ENCODE assay signal across 25 cellular contexts in the genomic region with DNA sequence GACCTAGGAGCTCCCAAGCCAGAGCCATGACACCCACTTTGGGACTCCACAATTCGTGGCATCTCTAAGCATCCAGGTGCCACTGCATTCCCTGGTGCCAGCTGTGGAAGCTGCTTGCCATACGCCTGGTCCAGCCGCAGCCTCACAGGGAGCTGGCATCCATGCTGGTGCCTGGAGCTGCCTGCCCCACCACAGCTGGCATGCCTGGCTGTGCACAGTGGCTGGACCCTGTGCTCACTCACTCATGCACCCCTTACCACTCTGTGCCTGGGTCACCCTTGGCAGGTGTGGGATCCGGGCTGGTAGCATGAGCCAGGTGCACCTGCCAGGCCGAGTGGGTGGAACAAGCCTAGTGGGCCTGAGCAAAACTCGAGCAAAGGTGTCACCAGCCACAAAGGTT.
"Had no signal": no experiment of that assay in that cellular context is flagged by ENCODE, and none has a peak within 500 bp of the region (broad histone marks: within the 10 kb centered on the region; RNA-seq: fewer than 3 reads in every experiment).

No MANE protein-coding gene starts in this region.

- ATAC-seq: stimulated activated memory B cell treated with anti-CD40 and anti-IgM and Interleukin-4, amounts not matched to agents 10 μg/mL and 1 μg/mL and 100 μg/mL, for 72 hours; stimulated activated naive B cell treated with anti-CD40 and anti-IgM and Interleukin-4, amounts not matched to agents 10 μg/mL and 1 μg/mL and 100 μg/mL, for 72 hours; stimulated activated naive CD8-positive, alpha-beta T cell treated with anti-CD3 and anti-CD28 coated beads, Interleukin-15, amount 100 ng/mL, for 72 hours; stimulated activated naive CD8-positive, alpha-beta T cell treated with anti-CD3 and anti-CD28 coated beads, Interleukin-15, Interleukin-2, amounts not matched to agents 100 U/mL and 50 U/mL, for 24 hours; upper lobe of right lung had no signal

- H3K4me3 ChIP-seq: stomach, suprapubic skin, testis, thoracic aorta, tibial artery, tibial nerve, transverse colon, upper lobe of left lung, upper lobe of right lung, uterus, vagina had no signal

- H3K4me1 ChIP-seq: stomach, suprapubic skin, testis, tibial artery, tibial nerve, transverse colon, upper lobe of left lung, upper lobe of right lung, uterus, vagina had no signal

- H3K36me3 ChIP-seq: stomach, suprapubic skin, thoracic aorta, tibial artery, tibial nerve, transverse colon, upper lobe of left lung, upper lobe of right lung, uterus, vagina had no signal

- H3K27ac ChIP-seq: stomach, suprapubic skin, testis, thoracic aorta, tibial artery, tibial nerve, transverse colon, upper lobe of left lung, upper lobe of right lung, uterus, vagina had no signal

- DNase-seq: stimulated activated CD4-positive, alpha-beta T cell treated with anti-CD3 and anti-CD28 coated beads, Interleukin-1b, Interleukin-23, amount 100 ng/mL, for 48 hours; stimulated activated CD4-positive, alpha-beta T cell treated with anti-CD3 and anti-CD28 coated beads, Interleukin-2, amount 100 ng/mL, for 24 hours; stimulated activated CD4-positive, alpha-beta T cell treated with anti-CD3 and anti-CD28 coated beads, Interleukin-2, amount 100 ng/mL, for 48 hours; stimulated activated CD4-positive, alpha-beta T cell treated with anti-CD3 and anti-CD28 coated beads, Interleukin-4, amount 100 ng/mL, for 1 hour; stimulated activated CD4-positive, alpha-beta T cell treated with anti-CD3 and anti-CD28 coated beads, Interleukin-4, amount 100 ng/mL, for 24 hours; stimulated activated CD4-positive, alpha-beta T cell treated with anti-CD3 and anti-CD28 coated beads, Interleukin-4, amount 100 ng/mL, for 4 hours; stimulated activated CD8-positive, alpha-beta memory T cell treated with anti-CD3 and anti-CD28 coated beads, Interleukin-4, amount 100 ng/mL, for 48 hours; stimulated activated naive B cell treated with anti-CD40 and anti-IgM and Interleukin-4, amounts not matched to agents 10 μg/mL and 1 μg/mL and 100 μg/mL, for 72 hours; stimulated activated naive CD4-positive, alpha-beta T cell; stimulated activated naive CD4-positive, alpha-beta T cell treated with Interleukin-2 at 50 U/mL for 16 hours; stimulated activated naive CD8-positive, alpha-beta T cell treated with anti-CD3 and anti-CD28 coated beads, Interleukin-15, amount 100 ng/mL, for 72 hours; stimulated activated naive CD8-positive, alpha-beta T cell treated with anti-CD3 and anti-CD28 coated beads, Interleukin-15, Interleukin-2, amounts not matched to agents 100 U/mL and 50 U/mL, for 24 hours; stomach; substantia nigra; testis; tibial artery; transverse colon; upper lobe of right lung; uterus had no signal

- H3K27me3 ChIP-seq: suprapubic skin, testis, tibial artery, tibial nerve, transverse colon, upper lobe of left lung, upper lobe of right lung, uterus, vagina had no signal

- H3K9me3 ChIP-seq: suprapubic skin, testis, thoracic aorta, tibial artery, transverse colon, upper lobe of right lung, uterus, vagina had no signal
